Comparison of ENCODE assay signal across 9 cellular contexts in genomic region chr7:55280031-55280454, GRCh38.
A peak's percentile ranks its signal among the peaks of the same experiment; 100 is the strongest.
DNase-seq lines count a peak whose midpoint lies in the region; ATAC-seq lines count a peak whose summit lies in the region.
"Had no signal": no experiment of that assay in that cellular context is flagged by ENCODE, and none has a peak within 500 bp of the region (broad histone marks: within the 10 kb centered on the region; RNA-seq: fewer than 3 reads in every experiment).

No MANE protein-coding gene starts in this region.

- no peaks in the 10 kb centered on the region for H3K4me1 ChIP-seq in effector memory CD4-positive, alpha-beta T cell (ENCODE audit: control insufficient read depth, insufficient read depth, low read length, poor library complexity, severe bottlenecking)
- no peaks in the 10 kb centered on the region for H3K4me1 ChIP-seq in mesendoderm (ENCODE audit: control insufficient read depth, low read depth, low read length)

- no peak overlapping the region for H2AK5ac ChIP-seq in mesendoderm (ENCODE audit: low read length)

- no peaks in the 10 kb centered on the region for H3K4me1 Mint-ChIP-seq in activated CD4-positive, alpha-beta memory T cell treated with anti-CD3 and anti-CD28 coated beads for 36 hours (ENCODE audit: low read depth)
- peaks cover 6% of the 10 kb centered on the region for H3K4me1 Mint-ChIP-seq in stimulated activated effector memory CD8-positive, alpha-beta T cell treated with anti-CD3 and anti-CD28 coated beads, Interleukin-12 subunit alpha, Interleukin-12 subunit beta, amount 100 ng/mL, for 72 hours

- no peak overlapping the region for H3K4me2 ChIP-seq in mesendoderm (ENCODE audit: low read length)

- no peaks in the 10 kb centered on the region for H3K27me3 ChIP-seq in effector memory CD4-positive, alpha-beta T cell (replicated peaks; ENCODE audit: control insufficient read depth, insufficient read depth, low read length, poor library complexity, severe bottlenecking)
- H3K27me3 ChIP-seq in mesendoderm (ENCODE audit: insufficient read depth, low read length, poor library complexity): no peaks in the 10 kb centered on the region

- no peak overlapping the region for H3K4ac ChIP-seq in mesendoderm (ENCODE audit: low read depth, low read length)

- WGBS in mesendoderm (ENCODE audit: extremely low coverage, insufficient coverage, low lambda C conversion rate): no CpG with 5 or more reads among the region's 3 CpGs

- intact Hi-C loops in activated CD4-positive, alpha-beta memory T cell treated with anti-CD3 and anti-CD28 coated beads for 36 hours (cut with micrococcal nuclease): loop anchor here (1.0 to 2.0 kb wide), 3 partner anchors 85 to 319 kb away; partner anchors contain the start of gene LANCL2

- H3K18ac ChIP-seq in mesendoderm (ENCODE audit: low read length): no peak overlapping the region

- H3K9me3 Mint-ChIP-seq in activated CD4-positive, alpha-beta memory T cell treated with anti-CD3 and anti-CD28 coated beads for 36 hours: no peaks in the 10 kb centered on the region
- H3K9me3 Mint-ChIP-seq in stimulated activated effector memory CD8-positive, alpha-beta T cell treated with anti-CD3 and anti-CD28 coated beads, Interleukin-12 subunit alpha, Interleukin-12 subunit beta, amount 100 ng/mL, for 72 hours: no peaks in the 10 kb centered on the region

- peaks cover 3% of the 10 kb centered on the region for H3K27me3 Mint-ChIP-seq in activated CD4-positive, alpha-beta memory T cell treated with anti-CD3 and anti-CD28 coated beads for 36 hours

- no peak overlapping the region for H2BK15ac ChIP-seq in mesendoderm (replicated peaks; ENCODE audit: low read depth)

- H3K4me3 ChIP-seq in effector memory CD4-positive, alpha-beta T cell (ENCODE audit: insufficient read depth, low read depth, low read length, poor library complexity, severe bottlenecking): no peak overlapping the region
- H3K4me3 ChIP-seq in mesendoderm (ENCODE audit: low read length): no peak overlapping the region

- H3K4me3 Mint-ChIP-seq in activated CD4-positive, alpha-beta memory T cell treated with anti-CD3 and anti-CD28 coated beads for 36 hours: no peak overlapping the region
- H3K4me3 Mint-ChIP-seq in stimulated activated effector memory CD8-positive, alpha-beta T cell treated with anti-CD3 and anti-CD28 coated beads, Interleukin-12 subunit alpha, Interleukin-12 subunit beta, amount 100 ng/mL, for 72 hours: no peak overlapping the region
- H3K4me3 Mint-ChIP-seq: activated naive CD8-positive, alpha-beta T cell had no signal

- H2BK120ac ChIP-seq in mesendoderm (ENCODE audit: low read depth, low read length): no peak overlapping the region

- peak; percentile 75 for DNase-seq in COR-L47 (lab: John Stamatoyannopoulos, UW)
- peak; percentile 76 for DNase-seq in NCI-H69 (lab: John Stamatoyannopoulos, UW)
- peak; percentile 66 for DNase-seq in activated CD4-positive, alpha-beta memory T cell treated with anti-CD3 and anti-CD28 coated beads for 36 hours
- DNase-seq in effector memory CD4-positive, alpha-beta T cell: peak; percentile 19 to 44 (median 23)
- peak; percentile 85 for DNase-seq in mesendoderm
- DNase-seq in stimulated activated effector memory CD8-positive, alpha-beta T cell treated with anti-CD3 and anti-CD28 coated beads, Interleukin-12 subunit alpha, Interleukin-12 subunit beta, amount 100 ng/mL, for 72 hours (ENCODE audit: low spot score in 2 of 2): peak; percentile 54 to 74

- H3K79me2 ChIP-seq in mesendoderm (ENCODE audit: control insufficient read depth, insufficient read depth, low read length): no peaks in the 10 kb centered on the region

- H3K36me3 ChIP-seq in effector memory CD4-positive, alpha-beta T cell (ENCODE audit: control insufficient read depth, insufficient read depth, low read length): no peaks in the 10 kb centered on the region
- no peaks in the 10 kb centered on the region for H3K36me3 ChIP-seq in mesendoderm (ENCODE audit: control insufficient read depth, insufficient read depth, low read length)

- H3K9me3 ChIP-seq in effector memory CD4-positive, alpha-beta T cell (ENCODE audit: control insufficient read depth, low read length): no peaks in the 10 kb centered on the region

- POLR2A ChIA-PET in activated CD4-positive, alpha-beta memory T cell treated with anti-CD3 and anti-CD28 coated beads for 36 hours (lab: Charles Lee): no interaction called here

- no peak overlapping the region for H4K5ac ChIP-seq in mesendoderm (ENCODE audit: low read length)

- H3K79me1 ChIP-seq in mesendoderm (ENCODE audit: low read length): no peaks in the 10 kb centered on the region

- H3K27ac Mint-ChIP-seq in activated CD4-positive, alpha-beta memory T cell treated with anti-CD3 and anti-CD28 coated beads for 36 hours: no peak overlapping the region
- no peak overlapping the region for H3K27ac Mint-ChIP-seq in stimulated activated effector memory CD8-positive, alpha-beta T cell treated with anti-CD3 and anti-CD28 coated beads, Interleukin-12 subunit alpha, Interleukin-12 subunit beta, amount 100 ng/mL, for 72 hours
- H3K27ac Mint-ChIP-seq: activated naive CD8-positive, alpha-beta T cell had no signal

- no peaks in the 10 kb centered on the region for H3K36me3 Mint-ChIP-seq in activated CD4-positive, alpha-beta memory T cell treated with anti-CD3 and anti-CD28 coated beads for 36 hours
- H3K36me3 Mint-ChIP-seq in stimulated activated effector memory CD8-positive, alpha-beta T cell treated with anti-CD3 and anti-CD28 coated beads, Interleukin-12 subunit alpha, Interleukin-12 subunit beta, amount 100 ng/mL, for 72 hours: no peaks in the 10 kb centered on the region
- H3K36me3 Mint-ChIP-seq: activated naive CD8-positive, alpha-beta T cell had no signal

- H4K8ac ChIP-seq in mesendoderm (ENCODE audit: low read depth, low read length): no peak overlapping the region

- no peak overlapping the region for H2BK5ac ChIP-seq in mesendoderm (ENCODE audit: low read length)

- H3K9ac ChIP-seq in mesendoderm (ENCODE audit: low read length): no peak overlapping the region

- ATAC-seq in GM19351 (IDR thresholded peaks at IDR 0.05; ENCODE audit: unreplicated experiment) (peak; percentile 93), HG03439 (IDR thresholded peaks at IDR 0.05; ENCODE audit: unreplicated experiment) (peak; percentile 83)
- ATAC-seq in stimulated activated effector memory CD8-positive, alpha-beta T cell treated with anti-CD3 and anti-CD28 coated beads, Interleukin-12 subunit alpha, Interleukin-12 subunit beta, amount 100 ng/mL, for 72 hours: peak; percentile 77

- no peak overlapping the region for H3K23ac ChIP-seq in mesendoderm (ENCODE audit: low read length)

- H3K56ac ChIP-seq in mesendoderm (ENCODE audit: low read length): peak overlapping the region; percentile 54

- CTCF ChIA-PET in activated CD4-positive, alpha-beta memory T cell treated with anti-CD3 and anti-CD28 coated beads for 36 hours (lab: Charles Lee): interaction anchor here (0.6 to 9.5 kb wide), 20 partner anchors 9 to 685 kb away, joined by 3 to 135 read pairs (median 4); partner anchors contain the start of genes LANCL2 and NIPSNAP2

- no peak overlapping the region for H3K27ac ChIP-seq in effector memory CD4-positive, alpha-beta T cell (ENCODE audit: insufficient read depth, low read length, poor library complexity, severe bottlenecking)
- no peak overlapping the region for H3K27ac ChIP-seq in mesendoderm (ENCODE audit: low read depth, low read length)

Comparison
In these comparisons a context has a peak if more than half of its experiments do, and no peak if none do; other contexts are left out.
1. DNase-seq: peak in every context shown above with its lines; median percentile 85 in mesendoderm; 76 in NCI-H69; 75 in COR-L47; 66 in activated CD4-positive, alpha-beta memory T cell treated with anti-CD3 and anti-CD28 coated beads for 36 hours; 64 in stimulated activated effector memory CD8-positive, alpha-beta T cell treated with anti-CD3 and anti-CD28 coated beads, Interleukin-12 subunit alpha, Interleukin-12 subunit beta, amount 100 ng/mL, for 72 hours; 23 in effector memory CD4-positive, alpha-beta T cell.